ENCODE assay signal across 9 cellular contexts in the genomic region with DNA sequence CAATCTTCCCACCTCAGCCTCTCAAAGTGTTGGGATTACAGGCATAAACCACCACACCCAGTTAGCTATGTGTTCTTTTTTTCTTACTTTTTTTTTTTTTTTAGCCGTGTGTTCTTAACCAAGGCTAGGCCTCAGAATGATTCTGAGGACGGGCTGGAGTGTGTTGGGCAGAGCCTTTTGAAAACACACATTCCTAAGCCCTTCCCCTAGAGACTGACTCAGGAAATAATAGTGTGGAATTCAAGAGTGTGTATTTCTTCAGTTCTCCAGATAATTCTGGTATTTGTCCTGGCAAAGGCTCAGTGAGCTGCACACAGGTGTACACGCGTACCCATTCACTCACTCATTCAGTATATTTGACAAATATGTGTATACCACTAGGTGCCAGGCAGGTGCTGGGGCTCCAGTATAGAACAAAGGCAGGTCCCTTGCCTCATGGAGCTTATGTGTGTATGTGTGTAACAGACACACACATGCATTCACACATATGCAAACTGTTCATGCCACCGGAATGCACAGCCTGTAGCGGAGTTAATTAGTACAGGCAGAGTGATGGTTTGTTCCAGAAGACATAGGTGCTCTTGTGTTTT. TPM values are rescaled to one million over a fixed set of nuclear protein-coding genes. Genes with fewer than 3 reads are reported as not detected.
DNase-seq lines count a peak whose midpoint lies in the region; ATAC-seq and TF ChIP-seq lines count a peak whose summit lies in the region.
"Had no signal": no experiment of that assay in that cellular context is flagged by ENCODE, and none has a peak within 500 bp of the region (broad histone marks: within the 10 kb centered on the region; RNA-seq: fewer than 3 reads in every experiment).

No MANE protein-coding gene starts in this region.

- POLR2A ChIA-PET in activated CD8-positive, alpha-beta T cell treated with anti-CD3 and anti-CD28 coated beads for 36 hours (lab: Charles Lee) = interaction anchor here (0.7 to 1.6 kb wide), 4 partner anchors 10 to 119 kb away, joined by 4 to 5 read pairs (median 4); no protein-coding TSS in a partner anchor

- H3K4me1 Mint-ChIP-seq in activated CD8-positive, alpha-beta T cell treated with anti-CD3 and anti-CD28 coated beads for 36 hours (ENCODE audit: low read depth) = peaks cover 63% of the 10 kb centered on the region

- H3K36me3 Mint-ChIP-seq in activated CD8-positive, alpha-beta T cell treated with anti-CD3 and anti-CD28 coated beads for 36 hours (ENCODE audit: low read depth) = peaks cover 53% of the 10 kb centered on the region

- no peaks in the 10 kb centered on the region for H3K79me2 ChIP-seq in DND-41 (ENCODE audit: insufficient read depth, low read length)

- ATAC-seq in DND-41 (ENCODE audit: insufficient read depth, low read depth) (no peak), psoas muscle (no peak), GM21576 (IDR thresholded peaks at IDR 0.05; ENCODE audit: unreplicated experiment) (no peak)
- ATAC-seq in activated CD8-positive, alpha-beta T cell treated with anti-CD3 and anti-CD28 coated beads for 36 hours = no peak

- H3K27ac Mint-ChIP-seq in activated CD8-positive, alpha-beta T cell treated with anti-CD3 and anti-CD28 coated beads for 36 hours = peak overlapping the region; percentile 49

- no peaks in the 10 kb centered on the region for H3K27me3 Mint-ChIP-seq in activated CD8-positive, alpha-beta T cell treated with anti-CD3 and anti-CD28 coated beads for 36 hours

- no peaks in the 10 kb centered on the region for H4K20me1 ChIP-seq in DND-41 (ENCODE audit: insufficient read depth, low read length)

- no peak for TF ChIP-seq CTCF in DND-41 (IDR thresholded peaks at IDR 0.05; ENCODE audit: borderline replicate concordance, extremely low read depth, low read length, poor library complexity, severe bottlenecking)
- TF ChIP-seq CTCF in activated CD8-positive, alpha-beta T cell treated with anti-CD3 and anti-CD28 coated beads for 36 hours (IDR thresholded peaks at IDR 0.05) = no peak
- TF ChIP-seq CTCF in foreskin fibroblast (IDR thresholded peaks at IDR 0.05; ENCODE audit: low read depth, low read length) = no peak
- TF ChIP-seq CTCF in psoas muscle (IDR thresholded peaks at IDR 0.05) = no peak

- H3K4me1 ChIP-seq in DND-41 (ENCODE audit: insufficient read depth, low read length) (peaks cover 15% of the 10 kb centered on the region), psoas muscle (peaks cover 62% of the 10 kb centered on the region)

- no peaks in the 10 kb centered on the region for H3K27me3 ChIP-seq in DND-41 (ENCODE audit: insufficient read depth, low read length, poor library complexity)
- H3K27me3 ChIP-seq in psoas muscle (ENCODE audit: insufficient read depth in 3 of 3, low read length in 2 of 3) = no peaks in the 10 kb centered on the region

- no peak overlapping the region for H3K9ac ChIP-seq in DND-41 (ENCODE audit: low read depth, low read length)

- H3K9me3 Mint-ChIP-seq in activated CD8-positive, alpha-beta T cell treated with anti-CD3 and anti-CD28 coated beads for 36 hours = no peaks in the 10 kb centered on the region

- CTCF ChIA-PET in activated CD8-positive, alpha-beta T cell treated with anti-CD3 and anti-CD28 coated beads for 36 hours (lab: Charles Lee) = interaction anchor here (0.9 to 4.0 kb wide), 11 partner anchors 10 to 169 kb away, joined by 3 to 38 read pairs (median 4); a partner anchor contains a TSS

- H3K4me3 Mint-ChIP-seq in activated CD8-positive, alpha-beta T cell treated with anti-CD3 and anti-CD28 coated beads for 36 hours = no peak overlapping the region

- peaks cover 32% of the 10 kb centered on the region for H3K36me3 ChIP-seq in DND-41 (ENCODE audit: insufficient read depth, low read length)
- peaks cover 6 to 14% of the 10 kb centered on the region in 2 donors for H3K36me3 ChIP-seq in psoas muscle (ENCODE audit: insufficient read depth in 1 of 2, low read depth in 1 of 2)

- 0 out of 2 replicates have a peak overlapping the region, but pooled peaks have one; percentile 1 for H3K27ac ChIP-seq in DND-41 (ENCODE audit: low read length)
- peak overlapping the region; percentile 92 for H3K27ac ChIP-seq in psoas muscle

- no peak overlapping the region for H2AFZ ChIP-seq in DND-41 (ENCODE audit: low read depth, low read length)

- 55 to 68% (median 56%) methylated on average over 6 of the region's 6 CpGs for WGBS in psoas muscle, 3 donors

- no peak overlapping the region for H3K4me3 ChIP-seq in DND-41 (ENCODE audit: low read depth in 1 of 2, low read length in 2 of 2)
- no peak overlapping the region for H3K4me3 ChIP-seq in foreskin fibroblast (ENCODE audit: low read depth in 1 of 2, low read length in 2 of 2)
- H3K4me3 ChIP-seq in psoas muscle = no peak overlapping the region

- H3K9me3 ChIP-seq in DND-41 (ENCODE audit: insufficient read depth, low read length, severe bottlenecking) (no peaks in the 10 kb centered on the region), psoas muscle (no peaks in the 10 kb centered on the region)

- no peak overlapping the region for H3K4me2 ChIP-seq in DND-41 (ENCODE audit: insufficient read depth, low read length)

- intact Hi-C loops in activated CD8-positive, alpha-beta T cell treated with anti-CD3 and anti-CD28 coated beads for 36 hours (cut with micrococcal nuclease) = no loop called here
- intact Hi-C loops in psoas muscle (cut with DNase I) = no loop called here

- DNase-seq in DND-41 = no peak
- DNase-seq in activated CD8-positive, alpha-beta T cell treated with anti-CD3 and anti-CD28 coated beads for 36 hours = no peak
- peak; percentile 42 to 74 for DNase-seq in foreskin fibroblast
- no peak for DNase-seq in psoas muscle
- DNase-seq in NOMO-1 (lab: John Stamatoyannopoulos, UW; ENCODE audit: unreplicated experiment in 2 of 2) = no peak
- no peak for DNase-seq in OCI-M2 (lab: John Stamatoyannopoulos, UW; ENCODE audit: unreplicated experiment)
- DNase-seq in NCI-H1105 treated with DMSO at 0.1 percent for 48 hours (lab: John Stamatoyannopoulos, UW) = no peak

RNA-seq across cellular contexts. Expression of a gene that starts 19.4 kb away (rescaled TPM):
- total RNA-seq in activated CD8-positive, alpha-beta T cell treated with anti-CD3 and anti-CD28 coated beads for 36 hours = 100 to 1,000 TPM; 102 to 104 TPM
- total RNA-seq in psoas muscle = 10 to 100 TPM; 40.8 to 53.5 (median 44.0) TPM
- 10 to 100 TPM in 2 of 3 donors, 1 to 10 TPM in 1; 9.8 to 43.1 (median 17.3) TPM for polyA plus RNA-seq in psoas muscle

RNA-seq across cellular contexts. Expression of a gene that starts 42.7 kb away (rescaled TPM):
- total RNA-seq in activated CD8-positive, alpha-beta T cell treated with anti-CD3 and anti-CD28 coated beads for 36 hours = 10 to 100 TPM; 34.2 to 35.1 TPM
- 10 to 100 TPM in 2 of 4 donors, 1 to 10 TPM in 2; 7.0 to 10.5 (median 9.8) TPM for total RNA-seq in psoas muscle
- polyA plus RNA-seq in psoas muscle = 10 to 100 TPM in 1 of 3 donors, 1 to 10 TPM in 2; 3.4 to 15.1 (median 9.5) TPM

RNA-seq across cellular contexts. Expression of a gene that starts 42.8 kb away (rescaled TPM):
- total RNA-seq in activated CD8-positive, alpha-beta T cell treated with anti-CD3 and anti-CD28 coated beads for 36 hours = 10 to 100 TPM; 16.6 to 17.3 TPM
- 10 to 100 TPM; 10.0 to 19.3 (median 14.4) TPM for total RNA-seq in psoas muscle
- 10 to 100 TPM; 11.9 to 20.2 (median 12.6) TPM for polyA plus RNA-seq in psoas muscle

RNA-seq across cellular contexts. Expression of a gene that starts 50.1 kb away (rescaled TPM):
- total RNA-seq in activated CD8-positive, alpha-beta T cell treated with anti-CD3 and anti-CD28 coated beads for 36 hours = not detected
- total RNA-seq in psoas muscle = not detected
- polyA plus RNA-seq in psoas muscle = under 1 TPM in 1 of 3 donors, not detected in 2; 0.05 TPM
- polyA plus RNA-seq: neural cell had no signal

Comparison
In these comparisons a context has a peak if more than half of its experiments do, and no peak if none do; other contexts are left out.
1. DNase-seq: peak in foreskin fibroblast (2 of 2); none in DND-41 (single experiment), activated CD8-positive, alpha-beta T cell treated with anti-CD3 and anti-CD28 coated beads for 36 hours (single experiment), psoas muscle (0 of 2), NOMO-1 (0 of 2), OCI-M2 (single experiment) and NCI-H1105 treated with DMSO at 0.1 percent for 48 hours (single experiment).